ENCODE assay signal across 12 cellular contexts in the genomic region with DNA sequence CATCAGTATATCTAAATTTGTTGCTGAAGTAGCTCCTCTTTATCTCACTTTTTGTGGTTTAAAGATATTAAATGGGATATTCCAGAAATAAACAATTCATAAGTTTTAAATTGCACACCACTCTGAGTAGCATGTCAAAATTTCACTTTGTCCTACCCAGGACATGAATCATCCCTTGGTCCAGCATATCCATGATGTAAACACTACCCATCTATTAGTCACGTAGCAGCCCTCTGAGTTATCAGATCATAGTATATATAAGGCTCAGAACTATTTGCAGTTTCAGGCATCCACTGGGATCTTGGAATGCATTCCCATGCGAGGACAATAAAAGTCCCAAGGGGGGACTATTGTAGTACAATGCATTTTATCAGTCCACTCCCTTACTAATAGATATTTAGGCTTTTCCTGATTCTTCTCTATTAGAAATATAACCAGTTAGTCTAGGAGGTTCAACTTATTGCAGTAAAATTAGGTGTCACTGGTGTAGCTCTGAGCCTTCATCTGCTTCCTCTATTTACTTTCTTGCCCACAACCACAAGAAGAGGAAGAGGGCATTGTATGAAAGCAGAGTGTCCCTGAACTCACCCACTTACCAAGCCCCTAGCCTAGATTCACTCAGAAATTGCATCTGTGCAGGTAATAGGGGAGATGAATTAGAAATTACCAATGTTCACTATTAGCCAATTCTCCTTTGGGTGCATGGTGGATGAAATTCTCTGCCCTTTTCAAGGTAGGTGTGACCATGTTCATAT.
DNase-seq lines count a peak whose midpoint lies in the region; ATAC-seq, FAIRE-seq and TF ChIP-seq lines count a peak whose summit lies in the region.
"Had no signal": no experiment of that assay in that cellular context is flagged by ENCODE, and none has a peak within 500 bp of the region (broad histone marks: within the 10 kb centered on the region; RNA-seq: fewer than 3 reads in every experiment).

No MANE protein-coding gene starts in this region.

- H3K27me3 Mint-ChIP-seq in stimulated activated naive B cell treated with anti-CD40 and anti-IgM and Interleukin-4, amounts not matched to agents 10 μg/mL and 1 μg/mL and 100 μg/mL, for 72 hours = no peaks in the 10 kb centered on the region
- H3K27me3 Mint-ChIP-seq: activated CD4-positive, alpha-beta T cell treated with anti-CD3 and anti-CD28 coated beads, Interleukin-2, amount 10 ng/mL, durations not matched to agents 7 days and 5 days had no signal

- POLR2A ChIA-PET in endothelial cell of umbilical vein (lab: Charles Lee) = no interaction called here

- H3K9ac ChIP-seq in endothelial cell of umbilical vein (replicated peaks; ENCODE audit: extremely low read depth, insufficient read depth, low read length) = no peak overlapping the region

- no peak overlapping the region for H2AFZ ChIP-seq in endothelial cell of umbilical vein (ENCODE audit: low read depth, low read length)

- H3K27ac Mint-ChIP-seq in stimulated activated naive B cell treated with anti-CD40 and anti-IgM and Interleukin-4, amounts not matched to agents 10 μg/mL and 1 μg/mL and 100 μg/mL, for 72 hours = no peak overlapping the region
- H3K27ac Mint-ChIP-seq: activated CD4-positive, alpha-beta T cell treated with anti-CD3 and anti-CD28 coated beads, Interleukin-2, amount 10 ng/mL, durations not matched to agents 7 days and 5 days had no signal

- DNase-seq in H4 (ENCODE audit: low spot score) = peak; percentile 74
- peak; percentile 93 for DNase-seq in NOMO-1 treated with DMSO at 0.1 percent for 48 hours (lab: John Stamatoyannopoulos, UW; ENCODE audit: unreplicated experiment)
- no peak for DNase-seq in endothelial cell of umbilical vein (ENCODE audit: low read depth, low spot score)
- DNase-seq in stimulated activated naive B cell treated with anti-CD40 and anti-IgM and Interleukin-4, amounts not matched to agents 10 μg/mL and 1 μg/mL and 100 μg/mL, for 72 hours = no peak
- no peak for DNase-seq in left ventricle myocardium inferior
- no peak for DNase-seq in mucosa of gallbladder (ENCODE audit: low spot score)
- DNase-seq: activated CD4-positive, alpha-beta T cell treated with anti-CD3 and anti-CD28 coated beads, Interleukin-2, amount 10 ng/mL, durations not matched to agents 7 days and 5 days; activated naive CD4-positive, alpha-beta T cell treated with Interleukin-2 at 50 U/mL for 16 hours; DMS 273 treated with DMSO at 0.1 percent for 48 hours; midbrain; NCI-H446 had no signal

- H3K9me3 ChIP-seq in endothelial cell of umbilical vein (replicated peaks; ENCODE audit: control insufficient read depth, insufficient read depth, low read length) (no peaks in the 10 kb centered on the region), left ventricle myocardium inferior (replicated peaks) (no peaks in the 10 kb centered on the region)

- TF ChIP-seq CTCF in endothelial cell of umbilical vein (IDR thresholded peaks at IDR 0.05; ENCODE audit: extremely low read depth in 1 of 2, insufficient read depth in 1 of 2, low read depth in 1 of 2, low read length in 2 of 2) (no peak), left ventricle myocardium inferior (IDR thresholded peaks at IDR 0.05; ENCODE audit: borderline replicate concordance) (no peak)

- CTCF ChIA-PET in endothelial cell of umbilical vein (lab: Charles Lee) = no interaction called here

- H3K4me1 ChIP-seq in endothelial cell of umbilical vein (ENCODE audit: control insufficient read depth, extremely low read depth, insufficient read depth, low read length) = no peaks in the 10 kb centered on the region
- no peaks in the 10 kb centered on the region for H3K4me1 ChIP-seq in left ventricle myocardium inferior

- no TSS peak for BruUV-seq in endothelial cell of umbilical vein (replicated peaks; lab: Mats Ljungman, UMichigan)

- dilution Hi-C loops in endothelial cell of umbilical vein (cut with MboI; ENCODE audit: extremely low pct_ligation_motif_present, low sequenced_read_pairs) = no loop called here

- no peak for FAIRE-seq in endothelial cell of umbilical vein (lab: Jason Lieb, UNC)

- no peaks in the 10 kb centered on the region for H3K4me1 Mint-ChIP-seq in stimulated activated naive B cell treated with anti-CD40 and anti-IgM and Interleukin-4, amounts not matched to agents 10 μg/mL and 1 μg/mL and 100 μg/mL, for 72 hours
- H3K4me1 Mint-ChIP-seq: activated CD4-positive, alpha-beta T cell treated with anti-CD3 and anti-CD28 coated beads, Interleukin-2, amount 10 ng/mL, durations not matched to agents 7 days and 5 days had no signal

- intact Hi-C loops in endothelial cell of umbilical vein (cut with micrococcal nuclease) (no loop called here), left ventricle myocardium inferior (cut with micrococcal nuclease) (no loop called here)

- H3K4me2 ChIP-seq in endothelial cell of umbilical vein (ENCODE audit: insufficient read depth, low read length) = no peak overlapping the region

- H3K36me3 ChIP-seq in endothelial cell of umbilical vein (ENCODE audit: control insufficient read depth in 2 of 2, extremely low read depth in 1 of 2, insufficient read depth in 2 of 2, low read length in 2 of 2) (no peaks in the 10 kb centered on the region), left ventricle myocardium inferior (no peaks in the 10 kb centered on the region)

- H3K4me3 Mint-ChIP-seq in stimulated activated naive B cell treated with anti-CD40 and anti-IgM and Interleukin-4, amounts not matched to agents 10 μg/mL and 1 μg/mL and 100 μg/mL, for 72 hours = no peak overlapping the region
- H3K4me3 Mint-ChIP-seq: activated CD4-positive, alpha-beta T cell treated with anti-CD3 and anti-CD28 coated beads, Interleukin-2, amount 10 ng/mL, durations not matched to agents 7 days and 5 days had no signal

- H3K79me2 ChIP-seq in endothelial cell of umbilical vein (ENCODE audit: control insufficient read depth, insufficient read depth, low read length) = no peaks in the 10 kb centered on the region

- H3K27ac ChIP-seq in endothelial cell of umbilical vein (ENCODE audit: insufficient read depth, low read depth, low read length) = no peak overlapping the region
- H3K27ac ChIP-seq in left ventricle myocardium inferior (replicated peaks) = no peak overlapping the region

- H3K4me3 ChIP-seq in endothelial cell of umbilical vein (replicated peaks in 1 of 3; ENCODE audit: insufficient read depth in 1 of 3, low read depth in 1 of 3, low read length in 3 of 3) (no peak overlapping the region), left ventricle myocardium inferior (no peak overlapping the region)

- H3K9me3 Mint-ChIP-seq in stimulated activated naive B cell treated with anti-CD40 and anti-IgM and Interleukin-4, amounts not matched to agents 10 μg/mL and 1 μg/mL and 100 μg/mL, for 72 hours = peaks cover 1 to 6% of the 10 kb centered on the region in 2 donors
- H3K9me3 Mint-ChIP-seq: activated CD4-positive, alpha-beta T cell treated with anti-CD3 and anti-CD28 coated beads, Interleukin-2, amount 10 ng/mL, durations not matched to agents 7 days and 5 days had no signal

- no peaks in the 10 kb centered on the region for H3K27me3 ChIP-seq in endothelial cell of umbilical vein (ENCODE audit: control insufficient read depth in 2 of 2, insufficient read depth in 2 of 2, low read length in 2 of 2)
- no peaks in the 10 kb centered on the region for H3K27me3 ChIP-seq in left ventricle myocardium inferior (ENCODE audit: low read depth)

- H4K20me1 ChIP-seq in endothelial cell of umbilical vein (replicated peaks; ENCODE audit: control insufficient read depth, extremely low read depth, insufficient read depth, low read length) = no peaks in the 10 kb centered on the region

- no peaks in the 10 kb centered on the region for H3K9me1 ChIP-seq in endothelial cell of umbilical vein (replicated peaks; ENCODE audit: control insufficient read depth, extremely low read depth, insufficient read depth, low read length)

- no peaks in the 10 kb centered on the region for H3K36me3 Mint-ChIP-seq in stimulated activated naive B cell treated with anti-CD40 and anti-IgM and Interleukin-4, amounts not matched to agents 10 μg/mL and 1 μg/mL and 100 μg/mL, for 72 hours

- TF ChIP-seq POLR2A in endothelial cell of umbilical vein (IDR thresholded peaks at IDR 0.05; ENCODE audit: low read depth, low read length) = no peak

- peak; percentile 61 to 67 for ATAC-seq in stimulated activated naive B cell treated with anti-CD40 and anti-IgM and Interleukin-4, amounts not matched to agents 10 μg/mL and 1 μg/mL and 100 μg/mL, for 72 hours (replicated peaks)
- no peak for ATAC-seq in HG03521 (IDR thresholded peaks at IDR 0.05; ENCODE audit: unreplicated experiment)

TF ChIP-seq in endothelial cell of umbilical vein, 7 proteins besides CTCF, POLR2A, EP300 and RAD21:
- TF ChIP-seq FOS (IDR thresholded peaks at IDR 0.05; ENCODE audit: borderline replicate concordance, insufficient read depth, low read length) = peak; percentile 21
- TF ChIP-seq, protein P1, sequence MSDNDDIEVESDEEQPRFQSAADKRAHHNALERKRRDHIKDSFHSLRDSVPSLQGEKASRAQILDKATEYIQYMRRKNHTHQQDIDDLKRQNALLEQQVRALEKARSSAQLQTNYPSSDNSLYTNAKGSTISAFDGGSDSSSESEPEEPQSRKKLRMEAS (IDR thresholded peaks at IDR 0.05; ENCODE audit: insufficient read depth, insufficient read length) = no peak

Comparison
In these comparisons a context has a peak if more than half of its experiments do, and no peak if none do; other contexts are left out.
1. DNase-seq: peak in H4 (single experiment) and NOMO-1 treated with DMSO at 0.1 percent for 48 hours (single experiment); none in endothelial cell of umbilical vein (single experiment), stimulated activated naive B cell treated with anti-CD40 and anti-IgM and Interleukin-4, amounts not matched to agents 10 μg/mL and 1 μg/mL and 100 μg/mL, for 72 hours (single experiment), left ventricle myocardium inferior (single experiment) and mucosa of gallbladder (single experiment).